ENCODE assay signal across 12 cellular contexts in genomic region chr22:36244522-36245391, GRCh38. TPM values are rescaled to one million over a fixed set of nuclear protein-coding genes. Genes with fewer than 3 reads are reported as not detected.
DNase-seq lines count a peak whose midpoint lies in the region; ATAC-seq and TF ChIP-seq lines count a peak whose summit lies in the region.
"Had no signal": no experiment of that assay in that cellular context is flagged by ENCODE, and none has a peak within 500 bp of the region (broad histone marks: within the 10 kb centered on the region; RNA-seq: fewer than 3 reads in every experiment).

No MANE protein-coding gene starts in this region.

- H3K4me1 ChIP-seq in esophagus (ENCODE audit: control insufficient read depth in 2 of 2, insufficient read depth in 2 of 2, low read length in 1 of 2) (peaks cover 0 to 7% of the 10 kb centered on the region in 2 donors), upper lobe of right lung (no peaks in the 10 kb centered on the region)
- H3K4me1 ChIP-seq: colonic mucosa had no signal

- ATAC-seq in upper lobe of right lung: peak; percentile 31
- ATAC-seq: activated CD4-positive, alpha-beta T cell treated with anti-CD3 and anti-CD28 coated beads for 36 hours had no signal

- H3K9me3 ChIP-seq in esophagus (ENCODE audit: control insufficient read depth in 2 of 2, insufficient read depth in 1 of 2, low read depth in 1 of 2, low read length in 1 of 2): no peaks in the 10 kb centered on the region
- H3K9me3 ChIP-seq in upper lobe of right lung: no peaks in the 10 kb centered on the region
- H3K9me3 ChIP-seq: colonic mucosa had no signal

- intact Hi-C loops in upper lobe of right lung (cut with DNase I): no loop called here

- peak overlapping the region; percentile 10 to 29 for H3K27ac ChIP-seq in esophagus (ENCODE audit: low read depth in 2 of 2, low read length in 1 of 2)
- no peak overlapping the region for H3K27ac ChIP-seq in upper lobe of right lung
- H3K27ac ChIP-seq: colonic mucosa had no signal

- TF ChIP-seq CTCF in upper lobe of right lung (IDR thresholded peaks at IDR 0.05): no peak

- WGBS in esophagus, 2 donors: 65 to 68% methylated on average over 5 of the region's 5 CpGs

- DNase-seq in NCI-H82 (lab: John Stamatoyannopoulos, UW) (peak; percentile 71), NCI-H82 treated with DMSO at 0.1 percent for 48 hours (lab: John Stamatoyannopoulos, UW; ENCODE audit: unreplicated experiment) (no peak), mesenteric fat pad (ENCODE audit: low spot score) (peak; percentile 77), upper lobe of right lung (no peak), activated gamma-delta T cell treated with Interleukin-2 at 50 U/mL for 16 hours (no peak), occipital lobe (lab: John Stamatoyannopoulos, UW) (no peak), NCI-H2107 (lab: John Stamatoyannopoulos, UW) (no peak)
- DNase-seq: activated CD4-positive, alpha-beta T cell treated with anti-CD3 and anti-CD28 coated beads for 36 hours; colonic mucosa; DMS79; stimulated activated CD4-positive, alpha-beta T cell treated with anti-CD3 and anti-CD28 coated beads, Interleukin-4, amount 100 ng/mL, for 4 hours had no signal

- H3K27me3 ChIP-seq in esophagus (ENCODE audit: control insufficient read depth in 1 of 2, insufficient read depth in 2 of 2, low read length in 2 of 2): no peaks in the 10 kb centered on the region
- H3K27me3 ChIP-seq in upper lobe of right lung: no peaks in the 10 kb centered on the region
- H3K27me3 ChIP-seq: colonic mucosa had no signal

- H3K4me3 ChIP-seq in esophagus (ENCODE audit: low read depth in 1 of 2, low read length in 2 of 2) (no peak overlapping the region), upper lobe of right lung (no peak overlapping the region)
- H3K4me3 ChIP-seq: colonic mucosa had no signal

- no peaks in the 10 kb centered on the region for H3K36me3 ChIP-seq in esophagus (ENCODE audit: control insufficient read depth in 2 of 2, insufficient read depth in 2 of 2, low read length in 1 of 2)
- H3K36me3 ChIP-seq in upper lobe of right lung: no peaks in the 10 kb centered on the region
- H3K36me3 ChIP-seq: colonic mucosa had no signal

RNA-seq across cellular contexts. Expression of gene APOL2, which starts 5.4 kb away (rescaled TPM):
- polyA plus RNA-seq in esophagus: 10 to 100 TPM in 1 of 2 donors, 1 to 10 TPM in 1; 9.2 to 14.9 TPM
- total RNA-seq in mesenteric fat pad: 168 TPM
- 51.6 TPM for total RNA-seq in upper lobe of right lung
- total RNA-seq in occipital lobe: 7.0 TPM

RNA-seq across cellular contexts. Expression of gene APOL1, which starts 8.2 kb away (rescaled TPM):
- polyA plus RNA-seq in esophagus: 10 to 100 TPM in 1 of 2 donors, 1 to 10 TPM in 1; 9.8 to 10.5 TPM
- 82.3 TPM for total RNA-seq in mesenteric fat pad
- 92.8 TPM for total RNA-seq in upper lobe of right lung
- total RNA-seq in occipital lobe: 1.4 TPM

RNA-seq across cellular contexts. Expression of gene APOL4, which starts 43.1 kb away (rescaled TPM):
- polyA plus RNA-seq in esophagus: 1 to 10 TPM; 2.4 to 2.5 TPM
- 51.4 TPM for total RNA-seq in mesenteric fat pad
- 14.3 TPM for total RNA-seq in upper lobe of right lung
- total RNA-seq in occipital lobe: 10.5 TPM

Comparison
In these comparisons a context has a peak if more than half of its experiments do, and no peak if none do; other contexts are left out.
1. DNase-seq: peak in NCI-H82 (single experiment) and mesenteric fat pad (single experiment); none in NCI-H82 treated with DMSO at 0.1 percent for 48 hours (single experiment), upper lobe of right lung (single experiment), activated gamma-delta T cell treated with Interleukin-2 at 50 U/mL for 16 hours (single experiment), occipital lobe (single experiment) and NCI-H2107 (single experiment).
2. RNA of gene APOL1, which starts 8.2 kb away (total RNA-seq): 92.8 TPM in upper lobe of right lung (single experiment) and 82.3 TPM in mesenteric fat pad (single experiment); 1.4 TPM in occipital lobe (single experiment); every median in the first group is over 10 times any median in the second.